In genomic region chr5:130992621-130993020, GRCh38 we compare ENCODE assay signal across 20 cellular contexts.
DNase-seq lines count a peak whose midpoint lies in the region; ATAC-seq and TF ChIP-seq lines count a peak whose summit lies in the region.
"Had no signal": no experiment of that assay in that cellular context is flagged by ENCODE, and none has a peak within 500 bp of the region (broad histone marks: within the 10 kb centered on the region; RNA-seq: fewer than 3 reads in every experiment).

No MANE protein-coding gene starts in this region.

- no peaks in the 10 kb centered on the region for H3K79me2 ChIP-seq in GM23248 (ENCODE audit: insufficient read depth)

- H3K4me3 Mint-ChIP-seq in activated naive CD8-positive, alpha-beta T cell treated with anti-CD3 and anti-CD28 coated beads, Interleukin-2, amount 50 U/mL, for 24 hours: no peak overlapping the region
- H3K4me3 Mint-ChIP-seq: CD4-positive, CD25-positive, alpha-beta regulatory T cell had no signal

- H3K27me3 Mint-ChIP-seq in activated naive CD8-positive, alpha-beta T cell treated with anti-CD3 and anti-CD28 coated beads, Interleukin-2, amount 50 U/mL, for 24 hours: peaks cover 3% of the 10 kb centered on the region

- H3K36me3 ChIP-seq in GM23248 (ENCODE audit: low read depth): no peaks in the 10 kb centered on the region

- no peak overlapping the region for H3K4me2 ChIP-seq in GM23248 (ENCODE audit: unreplicated experiment)
- H3K4me2 ChIP-seq: A549 had no signal

- no peaks in the 10 kb centered on the region for H3K9me3 ChIP-seq in GM23248 (ENCODE audit: low read depth)
- H3K9me3 ChIP-seq: A549 had no signal

- no peaks in the 10 kb centered on the region for H3K4me1 ChIP-seq in GM23248 (ENCODE audit: insufficient read depth)
- H3K4me1 ChIP-seq: A549 had no signal

- ATAC-seq in activated naive CD8-positive, alpha-beta T cell treated with anti-CD3 and anti-CD28 coated beads, Interleukin-2, amount 50 U/mL, for 24 hours: no peak
- ATAC-seq in GM21528 (IDR thresholded peaks at IDR 0.05; ENCODE audit: low FRiP score, unreplicated experiment) (no peak), HG02884 (IDR thresholded peaks at IDR 0.05; ENCODE audit: unreplicated experiment) (no peak)
- ATAC-seq: A549 had no signal

- no peaks in the 10 kb centered on the region for H3K27me3 ChIP-seq in GM23248 (replicated peaks; ENCODE audit: insufficient read depth)

- peak overlapping the region; percentile 27; the same call in 1 of the 2 replicates for H3K27ac ChIP-seq in GM23248
- H3K27ac ChIP-seq: A549, RWPE1 had no signal

- WGBS in GM23248 (ENCODE audit: low coverage in 1 of 2, low lambda C conversion rate in 2 of 2, missing lambda C conversion rate in 2 of 2), 2 experiments: 22 to 29% methylated on average over 1 of the region's 1 CpG

- H3K9me3 Mint-ChIP-seq in activated naive CD8-positive, alpha-beta T cell treated with anti-CD3 and anti-CD28 coated beads, Interleukin-2, amount 50 U/mL, for 24 hours: no peaks in the 10 kb centered on the region

- no peaks in the 10 kb centered on the region for H3K36me3 Mint-ChIP-seq in activated naive CD8-positive, alpha-beta T cell treated with anti-CD3 and anti-CD28 coated beads, Interleukin-2, amount 50 U/mL, for 24 hours (ENCODE audit: low read depth)
- H3K36me3 Mint-ChIP-seq: CD4-positive, CD25-positive, alpha-beta regulatory T cell had no signal

- no peaks in the 10 kb centered on the region for H3K9me2 ChIP-seq in GM23248 (ENCODE audit: insufficient read depth)

- no peak overlapping the region for H2AFZ ChIP-seq in GM23248

- H3F3A ChIP-seq in GM23248 (ENCODE audit: insufficient read depth): no peaks in the 10 kb centered on the region

- TF ChIP-seq CTCF in astrocyte of the spinal cord (IDR thresholded peaks at IDR 0.05; ENCODE audit: low read depth, low read length): no peak

- DNase-seq in GM23248 (no peak), astrocyte of the spinal cord (ENCODE audit: low read depth, low spot score) (peak; percentile 8), foreskin melanocyte (peak; percentile 8), skeletal muscle cell (ENCODE audit: low read depth) (peak; percentile 5)
- no peak for DNase-seq in activated naive CD8-positive, alpha-beta T cell treated with anti-CD3 and anti-CD28 coated beads, Interleukin-2, amount 50 U/mL, for 24 hours
- DNase-seq: CD4-positive, CD25-positive, alpha-beta regulatory T cell; GOT3; Kasumi-1; NCI-H1694; NCI-H2081; NCI-H2171; NCI-H345; NCI-H524; NCI-H774; NK-92 treated with Interleukin-12 subunit alpha and Interleukin-12 subunit beta, amount 100 ng/mL, for 24 hours; SHP77 treated with DMSO at 0.1 percent for 48 hours had no signal

- in situ Hi-C loops in GM23248 (cut with MboI) (no loop called here), astrocyte of the spinal cord (cut with HindIII; ENCODE audit: low sequenced_read_pairs) (no loop called here)

- H3K27ac Mint-ChIP-seq in activated naive CD8-positive, alpha-beta T cell treated with anti-CD3 and anti-CD28 coated beads, Interleukin-2, amount 50 U/mL, for 24 hours: no peak overlapping the region
- H3K27ac Mint-ChIP-seq: CD4-positive, CD25-positive, alpha-beta regulatory T cell had no signal

- H3K9ac ChIP-seq in GM23248: no peak overlapping the region

- H3K4me3 ChIP-seq in GM23248 (no peak overlapping the region), astrocyte of the spinal cord (ENCODE audit: low read depth, low read length) (no peak overlapping the region), skeletal muscle cell (ENCODE audit: low read depth, low read length) (no peak overlapping the region)
- H3K4me3 ChIP-seq: A549 had no signal

- no peaks in the 10 kb centered on the region for H4K20me1 ChIP-seq in GM23248 (ENCODE audit: insufficient read depth)

- H3K4me1 Mint-ChIP-seq in activated naive CD8-positive, alpha-beta T cell treated with anti-CD3 and anti-CD28 coated beads, Interleukin-2, amount 50 U/mL, for 24 hours: no peaks in the 10 kb centered on the region
- H3K4me1 Mint-ChIP-seq: CD4-positive, CD25-positive, alpha-beta regulatory T cell had no signal

Comparison
In these comparisons a context has a peak if more than half of its experiments do, and no peak if none do; other contexts are left out.
1. DNase-seq: peak in astrocyte of the spinal cord (single experiment), foreskin melanocyte (single experiment) and skeletal muscle cell (single experiment); none in GM23248 (single experiment) and activated naive CD8-positive, alpha-beta T cell treated with anti-CD3 and anti-CD28 coated beads, Interleukin-2, amount 50 U/mL, for 24 hours (single experiment).